ENCODE assay signal across 1 cellular context in genomic region chr3:114331710-114332109, GRCh38.
TF ChIP-seq lines count a peak whose summit lies in the region.

No MANE protein-coding gene starts in this region.

TF ChIP-seq in GM23338, 12 proteins besides CTCF, POLR2A, EP300 and RAD21 (continued from another document):
- TF ChIP-seq, protein P1, sequence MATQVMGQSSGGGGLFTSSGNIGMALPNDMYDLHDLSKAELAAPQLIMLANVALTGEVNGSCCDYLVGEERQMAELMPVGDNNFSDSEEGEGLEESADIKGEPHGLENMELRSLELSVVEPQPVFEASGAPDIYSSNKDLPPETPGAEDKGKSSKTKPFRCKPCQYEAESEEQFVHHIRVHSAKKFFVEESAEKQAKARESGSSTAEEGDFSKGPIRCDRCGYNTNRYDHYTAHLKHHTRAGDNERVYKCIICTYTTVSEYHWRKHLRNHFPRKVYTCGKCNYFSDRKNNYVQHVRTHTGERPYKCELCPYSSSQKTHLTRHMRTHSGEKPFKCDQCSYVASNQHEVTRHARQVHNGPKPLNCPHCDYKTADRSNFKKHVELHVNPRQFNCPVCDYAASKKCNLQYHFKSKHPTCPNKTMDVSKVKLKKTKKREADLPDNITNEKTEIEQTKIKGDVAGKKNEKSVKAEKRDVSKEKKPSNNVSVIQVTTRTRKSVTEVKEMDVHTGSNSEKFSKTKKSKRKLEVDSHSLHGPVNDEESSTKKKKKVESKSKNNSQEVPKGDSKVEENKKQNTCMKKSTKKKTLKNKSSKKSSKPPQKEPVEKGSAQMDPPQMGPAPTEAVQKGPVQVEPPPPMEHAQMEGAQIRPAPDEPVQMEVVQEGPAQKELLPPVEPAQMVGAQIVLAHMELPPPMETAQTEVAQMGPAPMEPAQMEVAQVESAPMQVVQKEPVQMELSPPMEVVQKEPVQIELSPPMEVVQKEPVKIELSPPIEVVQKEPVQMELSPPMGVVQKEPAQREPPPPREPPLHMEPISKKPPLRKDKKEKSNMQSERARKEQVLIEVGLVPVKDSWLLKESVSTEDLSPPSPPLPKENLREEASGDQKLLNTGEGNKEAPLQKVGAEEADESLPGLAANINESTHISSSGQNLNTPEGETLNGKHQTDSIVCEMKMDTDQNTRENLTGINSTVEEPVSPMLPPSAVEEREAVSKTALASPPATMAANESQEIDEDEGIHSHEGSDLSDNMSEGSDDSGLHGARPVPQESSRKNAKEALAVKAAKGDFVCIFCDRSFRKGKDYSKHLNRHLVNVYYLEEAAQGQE (IDR thresholded peaks at IDR 0.05; ENCODE audit: unreplicated experiment) = no peak
- no peak for TF ChIP-seq POLR2AphosphoS5 (IDR thresholded peaks at IDR 0.05; ENCODE audit: low read depth)
- no peak for TF ChIP-seq EZH2 (IDR thresholded peaks at IDR 0.05; ENCODE audit: low read depth, unreplicated experiment)
- no peak for TF ChIP-seq ZNF114 (CRISPR knock-in tag; IDR thresholded peaks at IDR 0.05)
- TF ChIP-seq, protein P2, sequence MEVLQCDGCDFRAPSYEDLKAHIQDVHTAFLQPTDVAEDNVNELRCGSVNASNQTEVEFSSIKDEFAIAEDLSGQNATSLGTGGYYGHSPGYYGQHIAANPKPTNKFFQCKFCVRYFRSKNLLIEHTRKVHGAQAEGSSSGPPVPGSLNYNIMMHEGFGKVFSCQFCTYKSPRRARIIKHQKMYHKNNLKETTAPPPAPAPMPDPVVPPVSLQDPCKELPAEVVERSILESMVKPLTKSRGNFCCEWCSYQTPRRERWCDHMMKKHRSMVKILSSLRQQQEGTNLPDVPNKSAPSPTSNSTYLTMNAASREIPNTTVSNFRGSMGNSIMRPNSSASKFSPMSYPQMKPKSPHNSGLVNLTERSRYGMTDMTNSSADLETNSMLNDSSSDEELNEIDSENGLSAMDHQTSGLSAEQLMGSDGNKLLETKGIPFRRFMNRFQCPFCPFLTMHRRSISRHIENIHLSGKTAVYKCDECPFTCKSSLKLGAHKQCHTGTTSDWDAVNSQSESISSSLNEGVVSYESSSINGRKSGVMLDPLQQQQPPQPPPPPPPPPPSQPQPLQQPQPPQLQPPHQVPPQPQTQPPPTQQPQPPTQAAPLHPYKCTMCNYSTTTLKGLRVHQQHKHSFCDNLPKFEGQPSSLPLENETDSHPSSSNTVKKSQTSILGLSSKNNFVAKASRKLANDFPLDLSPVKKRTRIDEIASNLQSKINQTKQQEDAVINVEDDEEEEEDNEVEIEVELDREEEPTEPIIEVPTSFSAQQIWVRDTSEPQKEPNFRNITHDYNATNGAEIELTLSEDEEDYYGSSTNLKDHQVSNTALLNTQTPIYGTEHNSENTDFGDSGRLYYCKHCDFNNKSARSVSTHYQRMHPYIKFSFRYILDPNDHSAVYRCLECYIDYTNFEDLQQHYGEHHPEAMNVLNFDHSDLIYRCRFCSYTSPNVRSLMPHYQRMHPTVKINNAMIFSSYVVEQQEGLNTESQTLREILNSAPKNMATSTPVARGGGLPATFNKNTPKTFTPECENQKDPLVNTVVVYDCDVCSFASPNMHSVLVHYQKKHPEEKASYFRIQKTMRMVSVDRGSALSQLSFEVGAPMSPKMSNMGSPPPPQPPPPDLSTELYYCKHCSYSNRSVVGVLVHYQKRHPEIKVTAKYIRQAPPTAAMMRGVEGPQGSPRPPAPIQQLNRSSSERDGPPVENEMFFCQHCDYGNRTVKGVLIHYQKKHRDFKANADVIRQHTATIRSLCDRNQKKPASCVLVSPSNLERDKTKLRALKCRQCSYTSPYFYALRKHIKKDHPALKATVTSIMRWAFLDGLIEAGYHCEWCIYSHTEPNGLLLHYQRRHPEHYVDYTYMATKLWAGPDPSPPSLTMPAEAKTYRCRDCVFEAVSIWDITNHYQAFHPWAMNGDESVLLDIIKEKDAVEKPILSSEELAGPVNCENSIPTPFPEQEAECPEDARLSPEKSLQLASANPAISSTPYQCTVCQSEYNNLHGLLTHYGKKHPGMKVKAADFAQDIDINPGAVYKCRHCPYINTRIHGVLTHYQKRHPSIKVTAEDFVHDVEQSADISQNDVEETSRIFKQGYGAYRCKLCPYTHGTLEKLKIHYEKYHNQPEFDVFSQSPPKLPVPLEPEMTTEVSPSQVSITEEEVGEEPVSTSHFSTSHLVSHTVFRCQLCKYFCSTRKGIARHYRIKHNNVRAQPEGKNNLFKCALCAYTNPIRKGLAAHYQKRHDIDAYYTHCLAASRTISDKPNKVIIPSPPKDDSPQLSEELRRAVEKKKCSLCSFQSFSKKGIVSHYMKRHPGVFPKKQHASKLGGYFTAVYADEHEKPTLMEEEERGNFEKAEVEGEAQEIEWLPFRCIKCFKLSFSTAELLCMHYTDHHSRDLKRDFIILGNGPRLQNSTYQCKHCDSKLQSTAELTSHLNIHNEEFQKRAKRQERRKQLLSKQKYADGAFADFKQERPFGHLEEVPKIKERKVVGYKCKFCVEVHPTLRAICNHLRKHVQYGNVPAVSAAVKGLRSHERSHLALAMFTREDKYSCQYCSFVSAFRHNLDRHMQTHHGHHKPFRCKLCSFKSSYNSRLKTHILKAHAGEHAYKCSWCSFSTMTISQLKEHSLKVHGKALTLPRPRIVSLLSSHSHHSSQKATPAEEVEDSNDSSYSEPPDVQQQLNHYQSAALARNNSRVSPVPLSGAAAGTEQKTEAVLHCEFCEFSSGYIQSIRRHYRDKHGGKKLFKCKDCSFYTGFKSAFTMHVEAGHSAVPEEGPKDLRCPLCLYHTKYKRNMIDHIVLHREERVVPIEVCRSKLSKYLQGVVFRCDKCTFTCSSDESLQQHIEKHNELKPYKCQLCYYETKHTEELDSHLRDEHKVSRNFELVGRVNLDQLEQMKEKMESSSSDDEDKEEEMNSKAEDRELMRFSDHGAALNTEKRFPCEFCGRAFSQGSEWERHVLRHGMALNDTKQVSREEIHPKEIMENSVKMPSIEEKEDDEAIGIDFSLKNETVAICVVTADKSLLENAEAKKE (CRISPR knock-in tag; IDR thresholded peaks at IDR 0.05) = no peak
- no peak for TF ChIP-seq CREB1 (CRISPR knock-in tag; IDR thresholded peaks at IDR 0.05; ENCODE audit: low read depth)
- no peak for TF ChIP-seq STAT1 (IDR thresholded peaks at IDR 0.05; ENCODE audit: unreplicated experiment)
- no peak for TF ChIP-seq JUNB (IDR thresholded peaks at IDR 0.05; ENCODE audit: unreplicated experiment)
- TF ChIP-seq NANOG (IDR thresholded peaks at IDR 0.05; ENCODE audit: borderline replicate concordance) = no peak
- TF ChIP-seq EZH2phosphoT487 (IDR thresholded peaks at IDR 0.05; ENCODE audit: unreplicated experiment) = no peak
- TF ChIP-seq, protein P3, sequence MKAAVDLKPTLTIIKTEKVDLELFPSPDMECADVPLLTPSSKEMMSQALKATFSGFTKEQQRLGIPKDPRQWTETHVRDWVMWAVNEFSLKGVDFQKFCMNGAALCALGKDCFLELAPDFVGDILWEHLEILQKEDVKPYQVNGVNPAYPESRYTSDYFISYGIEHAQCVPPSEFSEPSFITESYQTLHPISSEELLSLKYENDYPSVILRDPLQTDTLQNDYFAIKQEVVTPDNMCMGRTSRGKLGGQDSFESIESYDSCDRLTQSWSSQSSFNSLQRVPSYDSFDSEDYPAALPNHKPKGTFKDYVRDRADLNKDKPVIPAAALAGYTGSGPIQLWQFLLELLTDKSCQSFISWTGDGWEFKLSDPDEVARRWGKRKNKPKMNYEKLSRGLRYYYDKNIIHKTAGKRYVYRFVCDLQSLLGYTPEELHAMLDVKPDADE (IDR thresholded peaks at IDR 0.05) = no peak
